ENCODE assay signal across 8 cellular contexts in genomic region chr16:77675464-77676324, GRCh38. TPM values are rescaled to one million over a fixed set of nuclear protein-coding genes. Genes with fewer than 3 reads are reported as not detected.
DNase-seq lines count a peak whose midpoint lies in the region; ATAC-seq and TF ChIP-seq lines count a peak whose summit lies in the region.

No MANE protein-coding gene starts in this region.

- no peaks in the 10 kb centered on the region for H3K36me3 Mint-ChIP-seq in activated CD4-positive, alpha-beta T cell treated with anti-CD3 and anti-CD28 coated beads, Interleukin-2, amount 10 ng/mL, durations not matched to agents 24 days and 14 days (ENCODE audit: low read depth)

- TF ChIP-seq CTCF in right lobe of liver (IDR thresholded peaks at IDR 0.05): peak; percentile 81 to 97 (median 82)

- H3K9me3 Mint-ChIP-seq in activated CD4-positive, alpha-beta T cell treated with anti-CD3 and anti-CD28 coated beads, Interleukin-2, amount 10 ng/mL, durations not matched to agents 24 days and 14 days: no peaks in the 10 kb centered on the region

- H3K27ac Mint-ChIP-seq in activated CD4-positive, alpha-beta T cell treated with anti-CD3 and anti-CD28 coated beads, Interleukin-2, amount 10 ng/mL, durations not matched to agents 24 days and 14 days: no peak overlapping the region

- TF ChIP-seq POLR2A in right lobe of liver (IDR thresholded peaks at IDR 0.05): no peak

- ATAC-seq in HG03060 (IDR thresholded peaks at IDR 0.05; ENCODE audit: low read depth, unreplicated experiment) (peak; percentile 73), right lobe of liver (peak; percentile 99 to 100 (median 99)), HG03442 (IDR thresholded peaks at IDR 0.05; ENCODE audit: unreplicated experiment) (no peak)

- no peak overlapping the region for H3K4me3 Mint-ChIP-seq in activated CD4-positive, alpha-beta T cell treated with anti-CD3 and anti-CD28 coated beads, Interleukin-2, amount 10 ng/mL, durations not matched to agents 24 days and 14 days

- no peaks in the 10 kb centered on the region for H3K4me1 ChIP-seq in right lobe of liver

- H3K27ac ChIP-seq in right lobe of liver: no peak overlapping the region

- DNase-seq in GM03348 (ENCODE audit: low spot score): peak; percentile 80
- DNase-seq in NCI-H524 (lab: John Stamatoyannopoulos, UW): peak; percentile 85 to 91
- peak; percentile 89 for DNase-seq in activated CD4-positive, alpha-beta T cell treated with anti-CD3 and anti-CD28 coated beads, Interleukin-2, amount 10 ng/mL, durations not matched to agents 24 days and 14 days
- peak; percentile 64 for DNase-seq in dedifferentiated amniotic fluid mesenchymal stem cell (ENCODE audit: extremely low spot score)
- peak in 2 of 3 donors; percentile 41 to 72 for DNase-seq in right lobe of liver
- peak in 2 of 3 experiments; percentile 3 to 32 for DNase-seq in stimulated activated CD4-positive, alpha-beta T cell treated with anti-CD3 and anti-CD28 coated beads, TNF-alpha, amount 100 ng/mL, for 4 hours (ENCODE audit: low read depth in 3 of 3)

- H3K27me3 ChIP-seq in right lobe of liver: no peaks in the 10 kb centered on the region

- no peaks in the 10 kb centered on the region for H3K36me3 ChIP-seq in right lobe of liver

- WGBS in right lobe of liver (ENCODE audit: insufficient coverage, low coverage, low lambda C conversion rate, missing lambda C conversion rate): 15% methylated on average over 15 of the region's 15 CpGs

- intact Hi-C loops in activated CD4-positive, alpha-beta T cell treated with anti-CD3 and anti-CD28 coated beads, Interleukin-2, amount 10 ng/mL, durations not matched to agents 24 days and 14 days (cut with micrococcal nuclease): loop anchor here (1.0 to 10.0 kb wide), 3 partner anchors 109 to 328 kb away; partner anchors contain the start of gene VAT1L
- intact Hi-C loops in right lobe of liver (cut with DNase I): loop anchor here (5.0 kb wide), 1 partner anchor 297 kb away; no protein-coding TSS in a partner anchor

- H3K27me3 Mint-ChIP-seq in activated CD4-positive, alpha-beta T cell treated with anti-CD3 and anti-CD28 coated beads, Interleukin-2, amount 10 ng/mL, durations not matched to agents 24 days and 14 days: no peaks in the 10 kb centered on the region

- H3K4me3 ChIP-seq in right lobe of liver: no peak overlapping the region

- no peaks in the 10 kb centered on the region for H3K4me1 Mint-ChIP-seq in activated CD4-positive, alpha-beta T cell treated with anti-CD3 and anti-CD28 coated beads, Interleukin-2, amount 10 ng/mL, durations not matched to agents 24 days and 14 days

- H3K9me3 ChIP-seq in right lobe of liver: no peaks in the 10 kb centered on the region

RNA-seq across cellular contexts. Expression of gene NUDT7, which starts 46.6 kb away (rescaled TPM):
- 4.0 TPM in 2 replicates for total RNA-seq in activated CD4-positive, alpha-beta T cell treated with anti-CD3 and anti-CD28 coated beads, Interleukin-2, amount 10 ng/mL, durations not matched to agents 24 days and 14 days
- 10 to 100 TPM; 24.6 to 35.0 (median 29.5) TPM for total RNA-seq in right lobe of liver

Comparison
In these comparisons a context has a peak if more than half of its experiments do, and no peak if none do; other contexts are left out.
1. DNase-seq: peak in every context shown above with its lines; median percentile 89 in activated CD4-positive, alpha-beta T cell treated with anti-CD3 and anti-CD28 coated beads, Interleukin-2, amount 10 ng/mL, durations not matched to agents 24 days and 14 days; 88 in NCI-H524; 80 in GM03348; 64 in dedifferentiated amniotic fluid mesenchymal stem cell; 56 in right lobe of liver; 18 in stimulated activated CD4-positive, alpha-beta T cell treated with anti-CD3 and anti-CD28 coated beads, TNF-alpha, amount 100 ng/mL, for 4 hours.